In genomic region chr1:43058056-43058455, GRCh38 we compare ENCODE assay signal across 19 cellular contexts.
DNase-seq lines count a peak whose midpoint lies in the region; ATAC-seq, FAIRE-seq and TF ChIP-seq lines count a peak whose summit lies in the region.
"Had no signal": no experiment of that assay in that cellular context is flagged by ENCODE, and none has a peak within 500 bp of the region (broad histone marks: within the 10 kb centered on the region; RNA-seq: fewer than 3 reads in every experiment).

No MANE protein-coding gene starts in this region.

- H3K4me3 ChIP-seq in SK-N-SH (ENCODE audit: low read depth in 2 of 2, low read length in 1 of 2) (no peak overlapping the region), PC-3 (ENCODE audit: low read length) (no peak overlapping the region), bronchial epithelial cell (ENCODE audit: low read depth, low read length) (no peak overlapping the region)
- H3K4me3 ChIP-seq: adrenal gland, gastrocnemius medialis, transverse colon had no signal

- H3K4me1 ChIP-seq in SK-N-SH (ENCODE audit: control insufficient read depth in 1 of 2, insufficient read depth in 2 of 2, low read depth in 1 of 2, low read length in 1 of 2) (peaks cover 0 to 22% of the 10 kb centered on the region in 2 experiments; a peak in 1 of 4 replicates), PC-3 (ENCODE audit: insufficient read depth, low read length) (peaks cover 9% of the 10 kb centered on the region; the same call in 1 of the 2 replicates)
- H3K4me1 ChIP-seq: gastrocnemius medialis, transverse colon had no signal

- H3K27ac ChIP-seq in SK-N-SH (ENCODE audit: low read depth in 2 of 2, low read length in 1 of 2) (peak overlapping the region in 1 of 2 experiments; percentile 74; a peak in 1 of 4 replicates), PC-3 (ENCODE audit: low read length) (no peak overlapping the region)
- H3K27ac ChIP-seq: 22Rv1, gastrocnemius medialis, transverse colon had no signal

- no peaks in the 10 kb centered on the region for H3K9me2 ChIP-seq in SK-N-SH
- H3K9me2 ChIP-seq in PC-3 (replicated peaks; ENCODE audit: low read length), result no peaks in the 10 kb centered on the region

- peak overlapping the region; percentile 14 for H3K27ac Mint-ChIP-seq in nephron progenitor cell

- TF ChIP-seq EP300 in SK-N-SH (IDR thresholded peaks at IDR 0.05; ENCODE audit: borderline replicate concordance in 1 of 2, low read depth in 1 of 2, low read length in 1 of 2), result no peak

- CTCF ChIA-PET in SK-N-SH (lab: Yijun Ruan, JAX) (interaction anchor here (0.9 to 5.3 kb wide), 6 partner anchors 10 to 281 kb away, joined by 3 to 52 read pairs (median 4); no protein-coding TSS in a partner anchor), PC-3 (lab: Charles Lee) (no interaction called here)

- no peaks in the 10 kb centered on the region for H3K27me3 ChIP-seq in SK-N-SH (ENCODE audit: insufficient read depth)
- no peaks in the 10 kb centered on the region for H3K27me3 ChIP-seq in PC-3 (ENCODE audit: low read length)
- H3K27me3 ChIP-seq in bronchial epithelial cell (ENCODE audit: control insufficient read depth, insufficient read depth, low read length), result no peaks in the 10 kb centered on the region

- peak; percentile 23 for FAIRE-seq in bronchial epithelial cell (lab: Jason Lieb, UNC)

- H2AFZ ChIP-seq in SK-N-SH (ENCODE audit: low read depth) (peak overlapping the region; percentile 32; the same call in 1 of the 2 replicates), PC-3 (ENCODE audit: low read length) (peak overlapping the region; percentile 37)

- BruUV-seq in PC-3 (replicated peaks; lab: Mats Ljungman, UMichigan), result no TSS peak

- peak overlapping the region; percentile 46 for H3K4me3 Mint-ChIP-seq in nephron progenitor cell

- no peaks in the 10 kb centered on the region for H3F3A ChIP-seq in SK-N-SH (replicated peaks; ENCODE audit: insufficient read depth)
- H3F3A ChIP-seq in PC-3 (ENCODE audit: low read length, unreplicated experiment), result no peaks in the 10 kb centered on the region

- H3K36me3 ChIP-seq in SK-N-SH (replicated peaks in 1 of 2; ENCODE audit: control insufficient read depth in 1 of 2, insufficient read depth in 2 of 2, low read length in 1 of 2) (no peaks in the 10 kb centered on the region), PC-3 (ENCODE audit: low read depth, low read length) (no peaks in the 10 kb centered on the region), bronchial epithelial cell (ENCODE audit: control insufficient read depth, insufficient read depth, low read length) (no peaks in the 10 kb centered on the region)
- H3K36me3 ChIP-seq: adrenal gland, gastrocnemius medialis, transverse colon had no signal

- H3K27me3 Mint-ChIP-seq in nephron progenitor cell (ENCODE audit: low read depth, poor library complexity), result no peaks in the 10 kb centered on the region

- intact Hi-C loops in PC-3 (cut with micrococcal nuclease), result no loop called here

- H4K20me1 ChIP-seq in SK-N-SH (ENCODE audit: insufficient read depth), result no peaks in the 10 kb centered on the region
- H4K20me1 ChIP-seq in PC-3 (ENCODE audit: low read length), result no peaks in the 10 kb centered on the region

- no peaks in the 10 kb centered on the region for H3K9me3 Mint-ChIP-seq in nephron progenitor cell

- no peak for TF ChIP-seq CTCF in SK-N-SH (IDR thresholded peaks at IDR 0.05)
- no peak for TF ChIP-seq CTCF in PC-3 (conservative IDR thresholded peaks at IDR 0.05; ENCODE audit: low read depth, low read length)
- TF ChIP-seq CTCF in bronchial epithelial cell (IDR thresholded peaks at IDR 0.05; ENCODE audit: insufficient read depth, low read length, severe bottlenecking), result no peak
- TF ChIP-seq CTCF in nephron progenitor cell (IDR thresholded peaks at IDR 0.05), result no peak

- no peak for ATAC-seq in SK-N-SH treated with all-trans-retinoic acid at 6 μM for 48 hours
- ATAC-seq in PC-3, result no peak
- ATAC-seq in HG02798 (IDR thresholded peaks at IDR 0.05; ENCODE audit: poor library complexity, unreplicated experiment), result no peak
- no peak for ATAC-seq in HG03378 (IDR thresholded peaks at IDR 0.05; ENCODE audit: unreplicated experiment)
- ATAC-seq: gastrocnemius medialis had no signal

- H3K79me2 ChIP-seq in SK-N-SH (ENCODE audit: insufficient read depth), result no peaks in the 10 kb centered on the region
- no peaks in the 10 kb centered on the region for H3K79me2 ChIP-seq in PC-3 (ENCODE audit: low read length)

- H3K9ac ChIP-seq in SK-N-SH (no peak overlapping the region), PC-3 (ENCODE audit: low read length) (no peak overlapping the region)

- H3K36me3 Mint-ChIP-seq in nephron progenitor cell (ENCODE audit: low read depth), result no peaks in the 10 kb centered on the region

- H3K4me2 ChIP-seq in SK-N-SH (no peak overlapping the region), PC-3 (ENCODE audit: low read length) (no peak overlapping the region)

- DNase-seq in SK-N-SH (no peak), PC-3 (no peak), bronchial epithelial cell (ENCODE audit: low read depth) (no peak), nephron progenitor cell (no peak), RPMI8226 (no peak)
- DNase-seq: caudate nucleus; COR-L47; gastrocnemius medialis; NCI-H1092; NCI-H2029 treated with DMSO at 0.1 percent for 48 hours; NCI-H510A; NK-92 treated with Interleukin-12 subunit alpha and Interleukin-12 subunit beta, amount 100 ng/mL, for 24 hours; stimulated activated naive CD4-positive, alpha-beta T cell treated with Interleukin-2 at 50 U/mL for 16 hours; transverse colon had no signal

- H3K9me3 ChIP-seq in SK-N-SH (no peaks in the 10 kb centered on the region), PC-3 (ENCODE audit: low read length) (no peaks in the 10 kb centered on the region)
- H3K9me3 ChIP-seq: adrenal gland, gastrocnemius medialis, transverse colon had no signal

- 85% methylated on average over 11 of the region's 11 CpGs for WGBS in SK-N-SH (ENCODE audit: low lambda C conversion rate)

- H3K4me1 Mint-ChIP-seq in nephron progenitor cell, result peaks cover 60% of the 10 kb centered on the region

- POLR2A ChIA-PET in SK-N-SH (lab: Yijun Ruan, JAX), result no interaction called here
- POLR2A ChIA-PET in PC-3 (lab: Charles Lee; ENCODE audit: unreplicated experiment), result no interaction called here

- no peak for TF ChIP-seq RAD21 in SK-N-SH (IDR thresholded peaks at IDR 0.05; ENCODE audit: low read length)

TF ChIP-seq in SK-N-SH, 30 proteins besides CTCF, POLR2A, EP300 and RAD21 (continues in another document):
- TF ChIP-seq JUND (IDR thresholded peaks at IDR 0.05), result no peak
- TF ChIP-seq FOXM1 (IDR thresholded peaks at IDR 0.05; ENCODE audit: low read depth), result no peak
- no peak for TF ChIP-seq EZH2phosphoT487 (IDR thresholded peaks at IDR 0.05; ENCODE audit: borderline replicate concordance, low read depth)
- no peak for TF ChIP-seq RXRA (IDR thresholded peaks at IDR 0.05; ENCODE audit: borderline replicate concordance, low read depth)
- TF ChIP-seq USF2 (IDR thresholded peaks at IDR 0.05; ENCODE audit: borderline replicate concordance, low read depth, low read length), result no peak

TF ChIP-seq in SK-N-SH treated with all-trans-retinoic acid at 6 μM for 48 hours, 23 proteins besides CTCF, POLR2A, EP300 and RAD21:
- TF ChIP-seq ISL1 (CRISPR knock-in tag; IDR thresholded peaks at IDR 0.05) (no peak), TOX (CRISPR knock-in tag; IDR thresholded peaks at IDR 0.05; ENCODE audit: borderline replicate concordance) (no peak), OSR1 (CRISPR knock-in tag; IDR thresholded peaks at IDR 0.05) (no peak), PPARA (CRISPR knock-in tag; IDR thresholded peaks at IDR 0.05; ENCODE audit: borderline replicate concordance) (no peak), ZNF70 (CRISPR knock-in tag; IDR thresholded peaks at IDR 0.05) (no peak), CSDC2 (CRISPR knock-in tag; IDR thresholded peaks at IDR 0.05) (no peak), SNAI2 (CRISPR knock-in tag; IDR thresholded peaks at IDR 0.05) (no peak), ESRRG (CRISPR knock-in tag; IDR thresholded peaks at IDR 0.05) (no peak), ZNF565 (CRISPR knock-in tag; conservative IDR thresholded peaks at IDR 0.05; ENCODE audit: low read depth) (no peak), CSRNP3 (CRISPR knock-in tag; IDR thresholded peaks at IDR 0.05) (no peak)
